ENCODE assay signal across 8 cellular contexts in the genomic region with DNA sequence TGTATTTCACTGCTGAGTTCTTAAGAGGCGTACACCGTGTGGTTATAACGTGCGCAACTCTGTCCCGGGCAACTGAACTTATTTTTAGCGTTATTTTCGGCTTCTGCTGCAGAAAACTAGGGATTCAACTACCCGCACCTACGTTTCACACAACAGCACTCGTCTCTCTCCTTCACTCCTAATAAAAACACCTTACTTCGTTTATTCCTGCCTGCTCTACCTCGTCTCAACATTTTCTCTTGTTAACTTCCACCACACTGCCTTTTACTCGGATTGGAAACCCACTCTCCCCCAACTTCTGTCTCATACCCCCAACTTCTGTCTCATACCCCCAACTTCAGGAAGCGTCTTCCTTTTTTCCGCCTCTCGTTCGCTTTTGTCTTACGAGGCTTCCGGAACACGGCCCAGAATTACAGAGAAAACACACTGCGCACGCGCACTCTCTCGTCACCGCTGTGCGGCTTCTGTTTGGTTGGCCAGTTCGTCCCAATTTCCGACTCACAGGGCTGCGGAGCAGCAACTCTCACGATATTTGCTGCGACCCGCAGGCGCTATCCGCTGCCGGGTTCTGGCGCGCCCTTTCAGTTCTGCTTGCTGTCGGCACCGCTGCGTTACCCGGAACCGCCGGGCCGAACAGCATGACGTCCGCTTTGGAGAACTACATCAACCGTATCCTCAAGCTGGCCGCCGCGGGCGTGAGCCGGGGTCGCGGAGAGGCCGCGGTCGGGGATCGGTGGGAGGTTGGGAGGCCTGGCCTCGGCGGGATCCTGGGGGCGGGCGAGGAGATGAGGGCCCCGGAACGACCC. TPM values are rescaled to one million over a fixed set of nuclear protein-coding genes. Genes with fewer than 3 reads are reported as not detected.
DNase-seq lines count a peak whose midpoint lies in the region; ATAC-seq and TF ChIP-seq lines count a peak whose summit lies in the region.

A gene (plus strand): TSS at position 579 of the 806 bp plus-strand sequence. CDS start 60 bp downstream, at position 639.

- H3K27ac Mint-ChIP-seq in Calu3 (ENCODE audit: unreplicated experiment): peak within 1 kb of the TSS; percentile 95

- H3K36me3 ChIP-seq in HUES64 (ENCODE audit: insufficient read depth, low read length) (peaks cover 37% of the 10 kb centered on the region), OCI-LY1 (ENCODE audit: insufficient read depth, low read length) (peaks cover 35% of the 10 kb centered on the region)

- ATAC-seq in GM21447 (IDR thresholded peaks at IDR 0.05; ENCODE audit: unreplicated experiment): peak; percentile 99

- H3K27ac ChIP-seq in HUES64 (ENCODE audit: low read depth, low read length) (peak within 1 kb of the TSS; percentile 86), OCI-LY1 (ENCODE audit: low read depth, low read length, poor library complexity, severe bottlenecking) (peak within 1 kb of the TSS; percentile 64)

- H3K36me3 Mint-ChIP-seq in Calu3 (ENCODE audit: insufficient read depth, unreplicated experiment): peaks cover 44% of the 10 kb centered on the region

- peak; percentile 95 for DNase-seq in Calu3
- peak; percentile 97 for DNase-seq in activated CD8-positive, alpha-beta memory T cell treated with anti-CD3 and anti-CD28 coated beads, Interleukin-2, amount 50 U/mL, for 4 hours
- peak; percentile 99 for DNase-seq in mesenteric fat pad (ENCODE audit: low spot score)
- peak; percentile 95 for DNase-seq in stimulated activated CD8-positive, alpha-beta memory T cell treated with anti-CD3 and anti-CD28 coated beads, Interleukin-15, amount 100 ng/mL, for 24 hours (ENCODE audit: low read depth)

- intact Hi-C loops in Calu3 (cut with micrococcal nuclease; ENCODE audit: unreplicated experiment): no loop called here

- H3K79me2 ChIP-seq in OCI-LY1 (ENCODE audit: insufficient read depth, low read length): peaks cover 39% of the 10 kb centered on the region

- H3K4me1 ChIP-seq in HUES64 (ENCODE audit: insufficient read depth, low read length): peaks cover 9% of the 10 kb centered on the region; the same call in 1 of the 2 replicates
- H3K4me1 ChIP-seq in OCI-LY1 (ENCODE audit: insufficient read depth, low read length, severe bottlenecking): peaks cover 40% of the 10 kb centered on the region

- H3K9me3 ChIP-seq in HUES64 (ENCODE audit: insufficient read depth, low read depth, low read length) (no peaks in the 10 kb centered on the region), OCI-LY1 (ENCODE audit: low read length) (no peaks in the 10 kb centered on the region)

- no peaks in the 10 kb centered on the region for H3K9me3 Mint-ChIP-seq in Calu3 (ENCODE audit: low read depth, unreplicated experiment)

- H3F3A ChIP-seq in OCI-LY1 (ENCODE audit: insufficient read depth, low read length): no peaks in the 10 kb centered on the region

- in situ Hi-C loops in endometrial microvascular endothelial cells (cut with HindIII; ENCODE audit: inconsistent ontology term, low pct_unique_long_range_greater_than_20kb, low sequenced_read_pairs): no loop called here

- H3K9ac ChIP-seq in HUES64 (ENCODE audit: low read depth, low read length) (peak within 1 kb of the TSS; percentile 97), OCI-LY1 (ENCODE audit: low read length) (peak within 1 kb of the TSS; percentile 91)

- TF ChIP-seq CTCF in Calu3 (IDR thresholded peaks at IDR 0.05; ENCODE audit: unreplicated experiment) (no peak), OCI-LY1 (IDR thresholded peaks at IDR 0.05; ENCODE audit: low read length) (no peak; the same call in 1 of the 2 replicates)

- H2AFZ ChIP-seq in OCI-LY1 (ENCODE audit: low read length): peak within 1 kb of the TSS; percentile 24; the same call in 1 of the 2 replicates

- BruUV-seq in Calu3 (replicated peaks; lab: Mats Ljungman, UMichigan): no TSS peak

- H3K4me3 ChIP-seq in HUES64 (ENCODE audit: low read length) (peak within 1 kb of the TSS; percentile 82), OCI-LY1 (ENCODE audit: low read depth, low read length, poor library complexity, severe bottlenecking) (peak within 1 kb of the TSS; percentile 79)

- no peaks in the 10 kb centered on the region for H4K20me1 ChIP-seq in OCI-LY1 (ENCODE audit: insufficient read depth, low read length)

- under 1% methylated on average over 64 of the region's 64 CpGs for WGBS in HUES64

- no peaks in the 10 kb centered on the region for H3K9me2 ChIP-seq in OCI-LY1 (ENCODE audit: low read depth, low read length)

- no peaks in the 10 kb centered on the region for H3K27me3 Mint-ChIP-seq in Calu3 (ENCODE audit: unreplicated experiment)

- peak within 1 kb of the TSS; percentile 81 for H3K4me2 ChIP-seq in OCI-LY1 (ENCODE audit: low read length)

- peak within 1 kb of the TSS; percentile 83 for H3K4me3 Mint-ChIP-seq in Calu3 (ENCODE audit: low read depth, unreplicated experiment)

- H3K27me3 ChIP-seq in HUES64 (ENCODE audit: insufficient read depth, low read length): no peaks in the 10 kb centered on the region
- H3K27me3 ChIP-seq in OCI-LY1 (ENCODE audit: insufficient read depth, low read length): no peaks in the 10 kb centered on the region

- H3K4me1 Mint-ChIP-seq in Calu3 (ENCODE audit: low read depth, unreplicated experiment): peaks cover 14% of the 10 kb centered on the region

- CTCF ChIA-PET in Calu3 (lab: Charles Lee): no interaction called here

RNA-seq across cellular contexts. Expression of the gene that starts here (rescaled TPM):
- total RNA-seq in Calu3 (2022) (43.6 and 53.8 TPM in 2 replicates), endometrial microvascular endothelial cells (ENCODE audit: inconsistent ontology term) (230 TPM), mesenteric fat pad (25.8 TPM)
- 36.5 TPM for polyA plus RNA-seq in HUES64 (2013, experiment 1 of 2)
- polyA plus RNA-seq in HUES64 (2013, experiment 2 of 2): 39.4 TPM

Comparison
In these comparisons a context has a peak if more than half of its experiments do, and no peak if none do; other contexts are left out.
1. Peak in every context shown above with its lines: DNase-seq, ATAC-seq, H3K4me3 ChIP-seq and H3K27ac ChIP-seq.